ENCODE assay signal across 8 cellular contexts in the genomic region with DNA sequence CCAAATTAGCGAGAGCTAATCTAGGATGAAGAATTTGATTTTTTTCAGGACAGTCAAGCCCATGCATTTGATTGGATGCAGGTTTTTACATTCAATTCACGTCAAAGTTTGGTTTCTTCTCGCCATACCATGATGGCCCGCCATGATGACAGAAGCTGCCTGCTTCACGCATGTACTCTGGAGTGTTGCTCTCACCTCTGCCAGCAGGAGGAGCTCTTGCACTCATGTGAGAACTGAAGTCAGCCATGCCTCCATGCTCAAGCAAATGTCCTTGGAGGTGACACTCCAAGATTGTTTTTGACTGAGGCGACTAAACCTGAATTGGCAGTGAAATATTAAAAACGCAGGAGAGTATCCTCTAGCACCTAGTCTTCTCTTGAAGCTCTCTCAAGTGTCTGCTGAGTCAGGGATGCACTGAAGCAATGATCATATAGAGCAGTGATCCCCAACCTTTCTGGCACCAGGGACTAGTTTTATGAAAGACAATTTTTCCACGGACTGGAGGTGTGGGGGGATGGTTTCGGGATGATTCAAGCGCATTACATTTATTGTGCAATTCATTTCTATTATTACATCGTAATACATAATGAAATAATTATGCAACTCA.
DNase-seq lines count a peak whose midpoint lies in the region; ATAC-seq and TF ChIP-seq lines count a peak whose summit lies in the region.

No MANE protein-coding gene starts in this region.

- H4K20me1 ChIP-seq in hepatocyte (ENCODE audit: insufficient read depth, poor library complexity, severe bottlenecking): no peaks in the 10 kb centered on the region

- H3K27me3 ChIP-seq in hepatocyte (no peaks in the 10 kb centered on the region), vagina (no peaks in the 10 kb centered on the region)

- H3K4me3 ChIP-seq in hepatocyte (no peak overlapping the region), vagina (no peak overlapping the region)

- no peak overlapping the region for H2AFZ ChIP-seq in hepatocyte

- peak; percentile 43 for TF ChIP-seq CTCF in hepatocyte (IDR thresholded peaks at IDR 0.05; ENCODE audit: poor library complexity)
- no peak for TF ChIP-seq CTCF in vagina (IDR thresholded peaks at IDR 0.05)

- no peak overlapping the region for H3K4me2 ChIP-seq in hepatocyte

- ATAC-seq in GM19467 (IDR thresholded peaks at IDR 0.05; ENCODE audit: unreplicated experiment) (peak; percentile 99), HG03520 (IDR thresholded peaks at IDR 0.05; ENCODE audit: unreplicated experiment) (peak; percentile 100)

- no peaks in the 10 kb centered on the region for H3K79me2 ChIP-seq in hepatocyte

- DNase-seq in EH (ENCODE audit: low read depth) (peak; percentile 55), RKO (ENCODE audit: low spot score) (peak; percentile 39), hepatocyte (ENCODE audit: low spot score) (peak; percentile 78), vagina (ENCODE audit: extremely low spot score in 2 of 2) (no peak)
- DNase-seq in activated naive CD4-positive, alpha-beta T cell treated with anti-CD3 and anti-CD28 coated beads, Interleukin-2, amount 50 U/mL, for 16 hours: peak; percentile 63
- peak; percentile 69 to 78 for DNase-seq in stimulated activated CD4-positive, alpha-beta T cell treated with anti-CD3 and anti-CD28 coated beads, Interleukin-2, amount 100 ng/mL, for 24 hours

- no peaks in the 10 kb centered on the region for H3K36me3 ChIP-seq in hepatocyte (replicated peaks; ENCODE audit: insufficient read depth, low read depth)
- H3K36me3 ChIP-seq in vagina: no peaks in the 10 kb centered on the region

- H3K27ac ChIP-seq in hepatocyte (no peak overlapping the region), vagina (no peak overlapping the region)

- 86% methylated on average over 11 of the region's 11 CpGs for WGBS in hepatocyte (ENCODE audit: low lambda C conversion rate, missing lambda C conversion rate)

- no peaks in the 10 kb centered on the region for H3K9me2 ChIP-seq in hepatocyte (replicated peaks; ENCODE audit: insufficient read depth)

- intact Hi-C loops in vagina (cut with DNase I): no loop called here

- no peaks in the 10 kb centered on the region for H3K9me3 ChIP-seq in hepatocyte (ENCODE audit: low read depth)
- no peaks in the 10 kb centered on the region for H3K9me3 ChIP-seq in vagina

- no peak for TF ChIP-seq POLR2A in vagina (IDR thresholded peaks at IDR 0.05)

- no peaks in the 10 kb centered on the region for H3K4me1 ChIP-seq in hepatocyte (ENCODE audit: insufficient read depth)
- H3K4me1 ChIP-seq in vagina: no peaks in the 10 kb centered on the region

Comparison
In these comparisons a context has a peak if more than half of its experiments do, and no peak if none do; other contexts are left out.
1. DNase-seq: peak in EH (single experiment), RKO (single experiment), activated naive CD4-positive, alpha-beta T cell treated with anti-CD3 and anti-CD28 coated beads, Interleukin-2, amount 50 U/mL, for 16 hours (single experiment), hepatocyte (single experiment) and stimulated activated CD4-positive, alpha-beta T cell treated with anti-CD3 and anti-CD28 coated beads, Interleukin-2, amount 100 ng/mL, for 24 hours (2 of 2); none in vagina (0 of 2).